Comparison of ENCODE assay signal across 1 cellular context in genomic region chr2:148553332-148553887, GRCh38.
TF ChIP-seq lines count a peak whose summit lies in the region.

No MANE protein-coding gene starts in this region.

TF ChIP-seq in H1, 55 proteins besides CTCF, POLR2A, EP300 and RAD21 (continued from another document):
- TF ChIP-seq POLR2AphosphoS5 (IDR thresholded peaks at IDR 0.05; ENCODE audit: low read depth, low read length) (no peak), SP1 (IDR thresholded peaks at IDR 0.05; ENCODE audit: low read depth, low read length) (no peak), MAX (IDR thresholded peaks at IDR 0.05) (no peak), HDAC6 (IDR thresholded peaks at IDR 0.05; ENCODE audit: low read depth, low read length) (no peak), TAF7 (optimal IDR thresholded peaks at IDR 0.05; ENCODE audit: borderline replicate concordance, low read depth, low read length) (no peak), TAF1 (IDR thresholded peaks at IDR 0.05; ENCODE audit: low read depth, low read length) (no peak), RNF2 (IDR thresholded peaks at IDR 0.05; ENCODE audit: borderline replicate concordance, low read depth, low read length, missing control alignments, poor library complexity, severe bottlenecking) (no peak)
TF ChIP-seq in H1: peak in this region for 0.
